Comparison of ENCODE assay signal across 8 cellular contexts in genomic region chr6:19803331-19804330, GRCh38. TPM values are rescaled to one million over a fixed set of nuclear protein-coding genes. Genes with fewer than 3 reads are reported as not detected.
DNase-seq lines count a peak whose midpoint lies in the region; ATAC-seq, FAIRE-seq and TF ChIP-seq lines count a peak whose summit lies in the region.

No MANE protein-coding gene starts in this region.

- H2AFZ ChIP-seq in Karpas-422 (ENCODE audit: low read length): no peak overlapping the region

- H3K36me3 ChIP-seq in Peyer's patch (no peaks in the 10 kb centered on the region), Karpas-422 (ENCODE audit: insufficient read depth, low read length) (no peaks in the 10 kb centered on the region)

- H3K9ac ChIP-seq in Karpas-422 (ENCODE audit: low read length): no peak overlapping the region

- H3K9me2 ChIP-seq in Karpas-422 (replicated peaks; ENCODE audit: insufficient read depth, low read length): no peaks in the 10 kb centered on the region; the same call in 1 of the 2 replicates

- TF ChIP-seq POLR2A in Peyer's patch (IDR thresholded peaks at IDR 0.05) (no peak), GM12892 (IDR thresholded peaks at IDR 0.05; ENCODE audit: low read depth, low read length) (no peak)

- no peak for FAIRE-seq in GM12892 (lab: Jason Lieb, UNC)

- DNase-seq in GM03348 (ENCODE audit: low spot score) (peak; percentile 12), Peyer's patch (no peak), fibroblast of mammary gland (ENCODE audit: low read depth) (peak; percentile 17), skeletal muscle cell (ENCODE audit: low read depth) (no peak), GM12892 (ENCODE audit: insufficient read length) (no peak), Karpas-422 (no peak), NCI-H446 treated with DMSO at 0.1 percent for 48 hours (lab: John Stamatoyannopoulos, UW) (no peak)

- no peaks in the 10 kb centered on the region for H3K27me3 ChIP-seq in Peyer's patch
- H3K27me3 ChIP-seq in Karpas-422 (ENCODE audit: low read length): no peaks in the 10 kb centered on the region

- no peak overlapping the region for H3K4me2 ChIP-seq in Karpas-422 (ENCODE audit: low read depth, low read length, poor library complexity, severe bottlenecking)

- no peaks in the 10 kb centered on the region for H3K79me2 ChIP-seq in Karpas-422 (ENCODE audit: low read length)

- H3K4me3 ChIP-seq in Peyer's patch (peak overlapping the region in 3 of 4 donors; percentile 26 to 64 (median 61)), fibroblast of mammary gland (ENCODE audit: control insufficient read depth, low read depth, low read length) (peak overlapping the region; percentile 68), skeletal muscle cell (ENCODE audit: low read depth, low read length) (peak overlapping the region; percentile 73), Karpas-422 (ENCODE audit: low read length) (no peak overlapping the region)

- H3K4me1 ChIP-seq in Peyer's patch (peaks cover 0 to 17% (median 0%) of the 10 kb centered on the region in 4 donors), Karpas-422 (ENCODE audit: low read length) (no peaks in the 10 kb centered on the region)

- H3K27ac ChIP-seq in Peyer's patch: peak overlapping the region; percentile 63 to 93 (median 69)
- no peak overlapping the region for H3K27ac ChIP-seq in Karpas-422 (ENCODE audit: low read length)

- no peak for ATAC-seq in activated CD4-positive, CD25-positive, alpha-beta regulatory T cell treated with anti-CD3 and anti-CD28 coated beads, Interleukin-2, amount 50 U/mL, for 24 hours

- TF ChIP-seq CTCF in Peyer's patch (IDR thresholded peaks at IDR 0.05): no peak
- TF ChIP-seq CTCF in fibroblast of mammary gland (conservative IDR thresholded peaks at IDR 0.05; ENCODE audit: control insufficient read depth, insufficient read depth, low read depth, low read length): no peak

- no peaks in the 10 kb centered on the region for H3K9me3 ChIP-seq in Peyer's patch
- no peaks in the 10 kb centered on the region for H3K9me3 ChIP-seq in Karpas-422 (ENCODE audit: low read length)

- H4K20me1 ChIP-seq in Karpas-422 (ENCODE audit: insufficient read depth, low read depth, low read length): no peaks in the 10 kb centered on the region

RNA-seq across cellular contexts. Expression of gene ID4, which starts 33.5 kb away (rescaled TPM):
- 10 to 100 TPM in 1 of 4 donors, 1 to 10 TPM in 3; 2.8 to 12.3 (median 8.4) TPM for total RNA-seq in Peyer's patch
- not detected for polyA plus RNA-seq in GM12892 (2012; ENCODE audit: missing spikeins)
- not detected in 2 replicates for total RNA-seq in Karpas-422 (2014; rRNA removed; shearing (Covaris generic); ENCODE audit: low replicate concordance)

Comparison
In these comparisons a context has a peak if more than half of its experiments do, and no peak if none do; other contexts are left out.
1. DNase-seq: peak in GM03348 (single experiment) and fibroblast of mammary gland (single experiment); none in Peyer's patch (0 of 3), skeletal muscle cell (single experiment), GM12892 (single experiment), Karpas-422 (single experiment) and NCI-H446 treated with DMSO at 0.1 percent for 48 hours (single experiment).